Comparison of ENCODE assay signal across 14 cellular contexts in the genomic region with DNA sequence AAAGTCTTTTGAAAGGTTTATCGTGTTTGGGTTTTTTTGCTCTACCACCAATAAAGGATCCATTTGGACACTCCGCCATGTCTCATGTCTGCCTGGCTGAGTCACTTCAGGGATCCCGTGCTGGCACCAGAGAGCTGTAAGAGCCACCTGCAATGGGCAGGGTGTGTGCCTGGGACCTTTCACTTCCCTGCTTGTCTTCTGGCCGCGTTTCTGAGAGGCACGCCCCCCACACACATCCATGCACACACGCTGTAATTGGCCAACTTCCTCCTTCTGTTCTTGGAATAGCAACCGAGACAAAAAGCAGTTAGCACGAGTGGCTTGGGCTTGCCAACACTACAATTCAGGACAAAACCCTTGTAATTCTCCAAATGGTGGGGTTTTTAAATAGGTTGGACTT. TPM values are rescaled to one million over a fixed set of nuclear protein-coding genes. Genes with fewer than 3 reads are reported as not detected.
A peak's percentile ranks its signal among the peaks of the same experiment; 100 is the strongest.
DNase-seq lines count a peak whose midpoint lies in the region; ATAC-seq lines count a peak whose summit lies in the region.
"Had no signal": no experiment of that assay in that cellular context is flagged by ENCODE, and none has a peak within 500 bp of the region (broad histone marks: within the 10 kb centered on the region; RNA-seq: fewer than 3 reads in every experiment).

No MANE protein-coding gene starts in this region.

- DNase-seq in GDM1 (lab: John Stamatoyannopoulos, UW) = peak; percentile 76
- peak; percentile 91 for DNase-seq in OCI-M1 (lab: John Stamatoyannopoulos, UW)
- DNase-seq in Right ventricle myocardium inferior (ENCODE audit: missing footprints) = no peak
- DNase-seq in pons (ENCODE audit: low spot score) = peak; percentile 79
- DNase-seq in activated T-cell treated with anti-CD3 and anti-CD28 coated beads, Interleukin-2, amount 50 U/mL, for 4 hours = no peak
- no peak for DNase-seq in stimulated activated CD4-positive, alpha-beta T cell treated with anti-CD3 and anti-CD28 coated beads, Interleukin-15, amount 100 ng/mL, for 24 hours
- no peak for DNase-seq in NCI-H128 (lab: John Stamatoyannopoulos, UW; ENCODE audit: unreplicated experiment)
- DNase-seq: cortex of kidney, foreskin melanocyte, NCI-H2029 treated with DMSO at 0.1 percent for 48 hours had no signal

- peaks cover 14% of the 10 kb centered on the region for H3K36me3 Mint-ChIP-seq in activated T-cell treated with anti-CD3 and anti-CD28 coated beads, Interleukin-2, amount 50 U/mL, for 4 hours (ENCODE audit: insufficient read depth)

- H3K4me3 Mint-ChIP-seq in activated T-cell treated with anti-CD3 and anti-CD28 coated beads, Interleukin-2, amount 50 U/mL, for 4 hours = no peak overlapping the region
- H3K4me3 Mint-ChIP-seq: mesothelial cell of epicardium had no signal

- H3K27me3 Mint-ChIP-seq in activated T-cell treated with anti-CD3 and anti-CD28 coated beads, Interleukin-2, amount 50 U/mL, for 4 hours (ENCODE audit: low read depth) = no peaks in the 10 kb centered on the region

- peaks cover 2% of the 10 kb centered on the region for H3K4me1 Mint-ChIP-seq in activated T-cell treated with anti-CD3 and anti-CD28 coated beads, Interleukin-2, amount 50 U/mL, for 4 hours (ENCODE audit: low read depth)
- H3K4me1 Mint-ChIP-seq: mesothelial cell of epicardium had no signal

- intact Hi-C loops in Right ventricle myocardium inferior (cut with DNase I) = no loop called here

- H3K9me3 Mint-ChIP-seq in activated T-cell treated with anti-CD3 and anti-CD28 coated beads, Interleukin-2, amount 50 U/mL, for 4 hours = no peaks in the 10 kb centered on the region
- H3K9me3 Mint-ChIP-seq: mesothelial cell of epicardium had no signal

- ATAC-seq in Right ventricle myocardium inferior (peak; percentile 63), GM18519 (IDR thresholded peaks at IDR 0.05; ENCODE audit: low FRiP score, unreplicated experiment) (no peak)
- ATAC-seq in activated T-cell treated with anti-CD3 and anti-CD28 coated beads, Interleukin-2, amount 50 U/mL, for 4 hours = no peak

RNA-seq across cellular contexts. Expression of gene SOST, which starts 9.8 kb away (rescaled TPM):
- not detected for total RNA-seq in Right ventricle myocardium inferior
- total RNA-seq in activated T-cell treated with anti-CD3 and anti-CD28 coated beads, Interleukin-2, amount 50 U/mL, for 4 hours = not detected
- total RNA-seq: H1; T-helper 2 cell treated with Interferon-gamma antibody and Interleukin-4, amounts not matched to agents 100 ng/mL and 5 ng/mL, for 36 hours had no signal

RNA-seq across cellular contexts. Expression of gene DUSP3, which starts 10.4 kb away (rescaled TPM):
- 260 TPM for total RNA-seq in Right ventricle myocardium inferior
- total RNA-seq in activated T-cell treated with anti-CD3 and anti-CD28 coated beads, Interleukin-2, amount 50 U/mL, for 4 hours = 10 to 100 TPM; 16.9 to 17.4 (median 17.2) TPM

RNA-seq across cellular contexts. Expression of gene CFAP97D1, which starts 11.9 kb away (rescaled TPM):
- not detected for total RNA-seq in Right ventricle myocardium inferior
- not detected for total RNA-seq in activated T-cell treated with anti-CD3 and anti-CD28 coated beads, Interleukin-2, amount 50 U/mL, for 4 hours
- total RNA-seq: mesothelial cell of epicardium; T-helper 2 cell treated with Interferon-gamma antibody and Interleukin-4, amounts not matched to agents 100 ng/mL and 5 ng/mL, for 36 hours had no signal

Comparison
In these comparisons a context has a peak if more than half of its experiments do, and no peak if none do; other contexts are left out.
1. DNase-seq: peak in GDM1 (single experiment), OCI-M1 (single experiment) and pons (single experiment); none in Right ventricle myocardium inferior (single experiment), activated T-cell treated with anti-CD3 and anti-CD28 coated beads, Interleukin-2, amount 50 U/mL, for 4 hours (single experiment), stimulated activated CD4-positive, alpha-beta T cell treated with anti-CD3 and anti-CD28 coated beads, Interleukin-15, amount 100 ng/mL, for 24 hours (single experiment) and NCI-H128 (single experiment).
2. RNA of gene DUSP3, which starts 10.4 kb away (total RNA-seq): 260 TPM in Right ventricle myocardium inferior (single experiment); 16.9 to 17.4 TPM in activated T-cell treated with anti-CD3 and anti-CD28 coated beads, Interleukin-2, amount 50 U/mL, for 4 hours; every median in the first group is over 10 times any median in the second.